Comparison of ENCODE assay signal across 8 cellular contexts in the genomic region with DNA sequence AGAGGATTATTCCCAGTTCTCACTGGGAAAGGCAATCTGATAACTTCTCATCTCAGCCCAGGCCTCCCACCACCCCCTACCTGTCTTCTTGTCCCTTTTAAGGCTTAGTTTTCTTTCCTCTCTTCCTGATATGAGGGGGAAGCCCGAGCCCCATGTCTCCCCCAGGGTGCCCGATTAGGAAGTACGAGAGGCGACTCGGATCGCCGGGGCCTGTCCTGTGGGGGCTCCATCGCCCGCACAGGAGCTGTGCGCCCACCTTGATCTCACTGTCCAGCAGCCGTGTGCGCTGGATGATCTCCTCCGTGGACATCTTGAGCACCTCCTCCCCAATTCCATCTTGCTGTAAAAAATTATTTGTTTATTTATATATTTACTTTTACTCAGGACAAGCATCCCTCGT. TPM values are rescaled to one million over a fixed set of nuclear protein-coding genes. Genes with fewer than 3 reads are reported as not detected.
DNase-seq lines count a peak whose midpoint lies in the region; ATAC-seq and TF ChIP-seq lines count a peak whose summit lies in the region.

No MANE protein-coding gene starts in this region.

- H3K27me3 ChIP-seq in sigmoid colon, result no peaks in the 10 kb centered on the region

- no peak for TF ChIP-seq POLR2A in sigmoid colon (IDR thresholded peaks at IDR 0.05)

- peaks cover 28 to 42% (median 34%) of the 10 kb centered on the region in 4 donors for H3K36me3 ChIP-seq in sigmoid colon

- intact Hi-C loops in sigmoid colon (cut with DNase I), result loop anchor here (1.0 to 2.0 kb wide), 2 partner anchors 17 to 127 kb away; a partner anchor contains a TSS

- peak overlapping the region; percentile 91 for H3K27ac ChIP-seq in VCaP
- H3K27ac ChIP-seq in sigmoid colon, result peak overlapping the region; percentile 91 to 95 (median 92)

- no peak for DNase-seq in fibroblast of the aortic adventitia (ENCODE audit: low read depth)
- DNase-seq in sigmoid colon, result no peak
- DNase-seq in stimulated activated naive CD4-positive, alpha-beta T cell treated with Interleukin-2 at 50 U/mL for 16 hours (lab: John Stamatoyannopoulos, UW), result no peak
- DNase-seq in cerebellum (ENCODE audit: low spot score), result no peak
- DNase-seq in stimulated activated CD4-positive, alpha-beta T cell treated with anti-CD3 and anti-CD28 coated beads, Interleukin-15, amount 100 ng/mL, for 24 hours, result no peak

- H3K4me1 ChIP-seq in sigmoid colon, result peaks cover 0 to 23% (median 19%) of the 10 kb centered on the region in 4 donors

- 0 to 1% methylated on average over 14 of the region's 14 CpGs for WGBS in sigmoid colon, 2 donors

- TF ChIP-seq CTCF in VCaP (conservative IDR thresholded peaks at IDR 0.05), result no peak
- TF ChIP-seq CTCF in fibroblast of the aortic adventitia (IDR thresholded peaks at IDR 0.05; ENCODE audit: insufficient read depth, low read length), result no peak
- no peak for TF ChIP-seq CTCF in sigmoid colon (IDR thresholded peaks at IDR 0.05)

- H3K9me3 ChIP-seq in sigmoid colon, result no peaks in the 10 kb centered on the region

- TF ChIP-seq EP300 in sigmoid colon (IDR thresholded peaks at IDR 0.05), result no peak

- peak overlapping the region; percentile 97 for H3K4me3 ChIP-seq in fibroblast of the aortic adventitia (ENCODE audit: low read depth, low read length)
- H3K4me3 ChIP-seq in sigmoid colon, result peak overlapping the region; percentile 86 to 97 (median 91)

- ATAC-seq in GM21528 (IDR thresholded peaks at IDR 0.05; ENCODE audit: low FRiP score, unreplicated experiment), result peak; percentile 2
- ATAC-seq in GM18867 (IDR thresholded peaks at IDR 0.05; ENCODE audit: unreplicated experiment), result no peak

RNA-seq across cellular contexts. Expression of a gene that starts 0.6 kb away (rescaled TPM):
- total RNA-seq in fibroblast of the aortic adventitia (ENCODE audit: low replicate concordance) (52.3 and 128 TPM in 2 replicates), sigmoid colon (100 to 1,000 TPM; 104 to 202 (median 178) TPM), cerebellum (55.3 TPM)
- polyA plus RNA-seq in sigmoid colon, result 100 to 1,000 TPM; 117 to 151 (median 121) TPM

RNA-seq across cellular contexts. Expression of a gene that starts 17.2 kb away (rescaled TPM):
- total RNA-seq in fibroblast of the aortic adventitia (ENCODE audit: low replicate concordance), result 28.5 and 47.5 TPM in 2 replicates
- total RNA-seq in sigmoid colon, result 10 to 100 TPM; 38.2 to 87.5 (median 54.0) TPM
- polyA plus RNA-seq in sigmoid colon, result 10 to 100 TPM in 2 of 3 donors, 1 to 10 TPM in 1; 4.6 to 29.8 (median 13.2) TPM
- 10.7 TPM for total RNA-seq in cerebellum

RNA-seq across cellular contexts. Expression of a gene that starts 23.3 kb away (rescaled TPM):
- total RNA-seq in fibroblast of the aortic adventitia (ENCODE audit: low replicate concordance) (0.09 TPM in 1 of 2 replicates, not detected in the other), sigmoid colon (under 1 TPM in 3 of 4 donors, not detected in 1; 0.27 to 0.55 (median 0.36) TPM), cerebellum (not detected)
- under 1 TPM in 1 of 3 donors, not detected in 2; 0.61 TPM for polyA plus RNA-seq in sigmoid colon

RNA-seq across cellular contexts. Expression of a gene that starts 47.3 kb away (rescaled TPM):
- not detected in 2 replicates for total RNA-seq in fibroblast of the aortic adventitia (ENCODE audit: low replicate concordance)
- total RNA-seq in sigmoid colon, result 10 to 100 TPM; 10.5 to 19.7 (median 18.8) TPM
- polyA plus RNA-seq in sigmoid colon, result 10 to 100 TPM; 21.6 to 29.8 (median 27.1) TPM
- total RNA-seq in cerebellum, result 1.2 TPM
